ENCODE assay signal across 20 cellular contexts in the genomic region with DNA sequence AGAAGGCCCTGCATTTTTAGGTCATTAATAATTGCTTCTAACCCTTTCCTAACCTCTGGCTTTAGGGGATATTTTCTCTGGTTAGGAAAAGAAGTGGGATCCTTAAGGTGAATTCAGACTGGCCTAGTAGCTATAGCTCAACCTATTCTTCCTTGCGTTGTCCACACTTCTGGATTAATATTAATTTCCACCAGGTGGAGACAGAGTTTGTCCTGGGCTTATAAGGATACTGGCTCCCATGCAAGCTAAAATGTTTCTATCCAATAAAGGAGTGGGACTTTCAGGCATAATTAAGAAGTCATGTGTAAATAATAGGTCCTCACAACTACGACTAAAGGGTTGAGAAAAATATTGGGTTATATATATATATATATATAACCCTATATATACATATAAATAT.
DNase-seq lines count a peak whose midpoint lies in the region; ATAC-seq and TF ChIP-seq lines count a peak whose summit lies in the region.
"Had no signal": no experiment of that assay in that cellular context is flagged by ENCODE, and none has a peak within 500 bp of the region (broad histone marks: within the 10 kb centered on the region; RNA-seq: fewer than 3 reads in every experiment).

No MANE protein-coding gene starts in this region.

- no peak for TF ChIP-seq POLR2A in gastroesophageal sphincter (IDR thresholded peaks at IDR 0.05)

- H3K27me3 ChIP-seq in OCI-LY1 (ENCODE audit: insufficient read depth, low read length) (no peaks in the 10 kb centered on the region), neural progenitor cell (no peaks in the 10 kb centered on the region), gastroesophageal sphincter (no peaks in the 10 kb centered on the region)
- H3K27me3 ChIP-seq: esophagus squamous epithelium, right atrium auricular region, upper lobe of left lung had no signal

- no peaks in the 10 kb centered on the region for H4K20me1 ChIP-seq in OCI-LY1 (ENCODE audit: insufficient read depth, low read length)
- no peaks in the 10 kb centered on the region for H4K20me1 ChIP-seq in neural progenitor cell (ENCODE audit: low read depth)

- no peak overlapping the region for H3K27ac ChIP-seq in OCI-LY1 (ENCODE audit: low read depth, low read length, poor library complexity, severe bottlenecking)
- H3K27ac ChIP-seq in neural progenitor cell = no peak overlapping the region
- H3K27ac ChIP-seq in gastroesophageal sphincter = no peak overlapping the region
- H3K27ac ChIP-seq: esophagus squamous epithelium, right atrium auricular region, upper lobe of left lung had no signal

- H3K4me3 ChIP-seq in OCI-LY1 (ENCODE audit: low read depth, low read length, poor library complexity, severe bottlenecking) (no peak overlapping the region), neural progenitor cell (no peak overlapping the region), gastroesophageal sphincter (no peak overlapping the region)
- H3K4me3 ChIP-seq: esophagus squamous epithelium, right atrium auricular region, upper lobe of left lung had no signal

- H3K9ac ChIP-seq in OCI-LY1 (ENCODE audit: low read length) = no peak overlapping the region
- no peak overlapping the region for H3K9ac ChIP-seq in neural progenitor cell

- H3K36me3 ChIP-seq in OCI-LY1 (ENCODE audit: insufficient read depth, low read length) (no peaks in the 10 kb centered on the region), neural progenitor cell (no peaks in the 10 kb centered on the region), gastroesophageal sphincter (no peaks in the 10 kb centered on the region)
- H3K36me3 ChIP-seq: esophagus squamous epithelium, right atrium auricular region, upper lobe of left lung had no signal

- H3K4me2 ChIP-seq in OCI-LY1 (ENCODE audit: low read length) (no peak overlapping the region), neural progenitor cell (no peak overlapping the region)

- H2AFZ ChIP-seq in OCI-LY1 (ENCODE audit: low read length) (no peak overlapping the region), neural progenitor cell (replicated peaks) (no peak overlapping the region)

- ATAC-seq in gastroesophageal sphincter (no peak), GM19324 (IDR thresholded peaks at IDR 0.05; ENCODE audit: low FRiP score, unreplicated experiment) (no peak), omental fat pad (ENCODE audit: low FRiP score) (no peak)
- ATAC-seq: stimulated activated naive CD8-positive, alpha-beta T cell treated with anti-CD3 and anti-CD28 coated beads, Interleukin-15, Interleukin-2, amounts not matched to agents 100 U/mL and 50 U/mL, for 24 hours; T-cell had no signal

- no peaks in the 10 kb centered on the region for H3F3A ChIP-seq in OCI-LY1 (ENCODE audit: insufficient read depth, low read length)
- no peaks in the 10 kb centered on the region for H3F3A ChIP-seq in neural progenitor cell (ENCODE audit: low read depth)

- H3K79me2 ChIP-seq in OCI-LY1 (ENCODE audit: insufficient read depth, low read length) = no peaks in the 10 kb centered on the region
- H3K79me2 ChIP-seq in neural progenitor cell (ENCODE audit: low read depth) = no peaks in the 10 kb centered on the region

- 67% methylated on average over 2 of the region's 2 CpGs; no CpG with 5 or more reads in 1 of the 2 donors for WGBS in gastroesophageal sphincter (ENCODE audit: low coverage in 1 of 2), 2 donors

- peak; percentile 8; the same call in 1 of the 2 replicates for TF ChIP-seq CTCF in OCI-LY1 (IDR thresholded peaks at IDR 0.05; ENCODE audit: low read length)
- TF ChIP-seq CTCF in chondrocyte (IDR thresholded peaks at IDR 0.05) = peak; percentile 54
- peak; percentile 11 for TF ChIP-seq CTCF in neural progenitor cell (IDR thresholded peaks at IDR 0.05)
- TF ChIP-seq CTCF in gastroesophageal sphincter (IDR thresholded peaks at IDR 0.05) = no peak
- no peak for TF ChIP-seq CTCF in omental fat pad (IDR thresholded peaks at IDR 0.05)

- H3K36me3 Mint-ChIP-seq in chondrocyte (ENCODE audit: low read depth) (no peaks in the 10 kb centered on the region), neural progenitor cell (no peaks in the 10 kb centered on the region)
- H3K36me3 Mint-ChIP-seq: CD14-positive monocyte, T-cell had no signal

- H3K9me3 ChIP-seq in OCI-LY1 (ENCODE audit: low read length) (no peaks in the 10 kb centered on the region), neural progenitor cell (ENCODE audit: low read depth) (no peaks in the 10 kb centered on the region), gastroesophageal sphincter (no peaks in the 10 kb centered on the region)
- H3K9me3 ChIP-seq: esophagus squamous epithelium had no signal

- DNase-seq in DMS53 (lab: John Stamatoyannopoulos, UW) (peak; percentile 36), DMS53 treated with DMSO at 0.1 percent for 48 hours (lab: John Stamatoyannopoulos, UW; ENCODE audit: unreplicated experiment) (no peak), chondrocyte (ENCODE audit: low spot score) (no peak), neural progenitor cell (ENCODE audit: low spot score) (no peak), omental fat pad (ENCODE audit: low spot score) (no peak)
- DNase-seq: activated CD4-positive, alpha-beta T cell treated with anti-CD3 and anti-CD28 coated beads, Interleukin-2, amount 50 U/mL, for 4 hours; activated naive CD4-positive, alpha-beta T cell treated with Interleukin-2 at 50 U/mL for 16 hours; activated T-cell treated with anti-CD3 and anti-CD28 coated beads for 4 hours; esophagus squamous epithelium; kidney; NCI-H1048; RPMI8226; stimulated activated naive CD8-positive, alpha-beta T cell treated with anti-CD3 and anti-CD28 coated beads, Interleukin-15, Interleukin-2, amounts not matched to agents 100 U/mL and 50 U/mL, for 24 hours; T-cell; upper lobe of left lung had no signal

- no peaks in the 10 kb centered on the region for H3K9me2 ChIP-seq in OCI-LY1 (ENCODE audit: low read depth, low read length)

- H3K9me3 Mint-ChIP-seq in chondrocyte (ENCODE audit: low read depth) (peaks cover 50% of the 10 kb centered on the region), neural progenitor cell (peaks cover 19% of the 10 kb centered on the region)

- no peaks in the 10 kb centered on the region for H3K4me1 Mint-ChIP-seq in chondrocyte (ENCODE audit: low read depth)
- no peaks in the 10 kb centered on the region for H3K4me1 Mint-ChIP-seq in neural progenitor cell
- H3K4me1 Mint-ChIP-seq: CD14-positive monocyte, T-cell had no signal

- H3K27me3 Mint-ChIP-seq in chondrocyte (ENCODE audit: low read depth) = no peaks in the 10 kb centered on the region
- no peaks in the 10 kb centered on the region for H3K27me3 Mint-ChIP-seq in neural progenitor cell (ENCODE audit: insufficient read depth, low read depth)

- no peak overlapping the region for H3K4me3 Mint-ChIP-seq in chondrocyte (ENCODE audit: unreplicated experiment)
- no peak overlapping the region for H3K4me3 Mint-ChIP-seq in neural progenitor cell
- H3K4me3 Mint-ChIP-seq: CD14-positive monocyte, T-cell had no signal

- no peak for TF ChIP-seq EP300 in gastroesophageal sphincter (IDR thresholded peaks at IDR 0.05)

- H3K4me1 ChIP-seq in OCI-LY1 (ENCODE audit: insufficient read depth, low read length, severe bottlenecking) = no peaks in the 10 kb centered on the region
- H3K4me1 ChIP-seq in neural progenitor cell = no peaks in the 10 kb centered on the region
- no peaks in the 10 kb centered on the region for H3K4me1 ChIP-seq in gastroesophageal sphincter
- H3K4me1 ChIP-seq: esophagus squamous epithelium, right atrium auricular region, upper lobe of left lung had no signal

- H3K27ac Mint-ChIP-seq in chondrocyte (ENCODE audit: unreplicated experiment) (no peak overlapping the region), neural progenitor cell (no peak overlapping the region)
- H3K27ac Mint-ChIP-seq: CD14-positive monocyte, T-cell had no signal

Comparison
In these comparisons a context has a peak if more than half of its experiments do, and no peak if none do; other contexts are left out.
1. CTCF ChIP-seq: peak in OCI-LY1 (single experiment), chondrocyte (single experiment) and neural progenitor cell (single experiment); none in gastroesophageal sphincter (0 of 4) and omental fat pad (0 of 3).